Comparison of ENCODE assay signal across 8 cellular contexts in genomic region chr17:2336215-2337151, GRCh38. TPM values are rescaled to one million over a fixed set of nuclear protein-coding genes. Genes with fewer than 3 reads are reported as not detected.
A peak's percentile ranks its signal among the peaks of the same experiment; 100 is the strongest.
DNase-seq lines count a peak whose midpoint lies in the region; ATAC-seq and TF ChIP-seq lines count a peak whose summit lies in the region.

TSS of gene TSR1 (minus strand) at chr17:2336457. CDS start at chr17:2336427, 30 bp downstream.

- no peaks in the 10 kb centered on the region for H3K9me3 ChIP-seq in prostate gland

- ATAC-seq in HG02642 (IDR thresholded peaks at IDR 0.05; ENCODE audit: poor library complexity, unreplicated experiment) = peak; percentile 77
- peak; percentile 94 to 96 for ATAC-seq in left cardiac atrium

- WGBS in prostate gland = under 1% methylated on average over 69 of the region's 77 CpGs
- WGBS in urinary bladder = under 1% methylated on average over 77 of the region's 77 CpGs

- peak; percentile 23; the same call in 2 of the 3 replicates for TF ChIP-seq CTCF in GM12872 (IDR thresholded peaks at IDR 0.05; ENCODE audit: insufficient read depth, low read depth, low read length)
- TF ChIP-seq CTCF in prostate gland (IDR thresholded peaks at IDR 0.05) = peak; percentile 14 to 66 (median 39)

- TF ChIP-seq POLR2A in prostate gland (IDR thresholded peaks at IDR 0.05) = peak; percentile 86

- intact Hi-C loops in T-helper 1 cell treated with Interleukin-12 subunit alpha and Interleukin-12 subunit beta and Interleukin-4 antibody, amounts not matched to agents 30 ng/mL and 1 ng/mL, for 36 hours (cut with micrococcal nuclease) = loop anchor here (1.0 to 5.0 kb wide), 9 partner anchors 17 to 620 kb away; partner anchors contain the start of genes CLUH, METTL16, MNT and SMG6
- intact Hi-C loops in left cardiac atrium (cut with DNase I) (no loop called here), prostate gland (cut with DNase I) (loop anchor here (2.0 kb wide), 1 partner anchor 282 kb away; the partner anchor contains the start of gene HIC1)

- no peaks in the 10 kb centered on the region for H3K4me1 ChIP-seq in prostate gland (replicated peaks)
- H3K4me1 ChIP-seq in urinary bladder (ENCODE audit: insufficient read depth) = no peaks in the 10 kb centered on the region

- DNase-seq in NCI-H128 (lab: John Stamatoyannopoulos, UW; ENCODE audit: unreplicated experiment) (peak; percentile 76), amniotic stem cell (lab: John Stamatoyannopoulos, UW) (peak; percentile 88), left cardiac atrium (peak; percentile 94), prostate gland (ENCODE audit: low spot score) (peak; percentile 89)

- H3K36me3 ChIP-seq in prostate gland (peaks cover 0 to 12% of the 10 kb centered on the region in 2 donors), urinary bladder (ENCODE audit: insufficient read depth) (peaks cover 3% of the 10 kb centered on the region)

- no peaks in the 10 kb centered on the region for H3K27me3 ChIP-seq in prostate gland (replicated peaks; ENCODE audit: insufficient read depth)

- peak within 1 kb of the TSS; percentile 71 to 89 for H3K4me3 ChIP-seq in prostate gland
- H3K4me3 ChIP-seq in urinary bladder (ENCODE audit: low read depth, low read length) = peak within 1 kb of the TSS; percentile 98

- H3K27ac ChIP-seq in prostate gland (peak within 1 kb of the TSS; percentile 84 to 97), urinary bladder (ENCODE audit: low read depth) (peak within 1 kb of the TSS; percentile 90)

RNA-seq across cellular contexts. Expression of gene TSR1, which starts in this region (rescaled TPM):
- 35.1 and 37.5 TPM in 2 replicates for total RNA-seq in T-helper 1 cell treated with Interleukin-12 subunit alpha and Interleukin-12 subunit beta and Interleukin-4 antibody, amounts not matched to agents 30 ng/mL and 1 ng/mL, for 36 hours
- total RNA-seq in left cardiac atrium (10 to 100 TPM; 15.9 to 25.3 TPM), prostate gland (10 to 100 TPM; 34.8 to 42.9 TPM), urinary bladder (23.3 TPM)
- 21.9 TPM for polyA plus RNA-seq in urinary bladder

Comparison
In these comparisons a context has a peak if more than half of its experiments do, and no peak if none do; other contexts are left out.
1. Peak in every context shown above with its lines: DNase-seq, ATAC-seq, H3K4me3 ChIP-seq and H3K27ac ChIP-seq.
2. intact Hi-C loops: an anchor here in T-helper 1 cell treated with Interleukin-12 subunit alpha and Interleukin-12 subunit beta and Interleukin-4 antibody, amounts not matched to agents 30 ng/mL and 1 ng/mL, for 36 hours (1.0 to 5.0 kb wide) and prostate gland (2.0 kb wide); none called in left cardiac atrium.